1 cellular context compared by ENCODE assay signal in the genomic region with DNA sequence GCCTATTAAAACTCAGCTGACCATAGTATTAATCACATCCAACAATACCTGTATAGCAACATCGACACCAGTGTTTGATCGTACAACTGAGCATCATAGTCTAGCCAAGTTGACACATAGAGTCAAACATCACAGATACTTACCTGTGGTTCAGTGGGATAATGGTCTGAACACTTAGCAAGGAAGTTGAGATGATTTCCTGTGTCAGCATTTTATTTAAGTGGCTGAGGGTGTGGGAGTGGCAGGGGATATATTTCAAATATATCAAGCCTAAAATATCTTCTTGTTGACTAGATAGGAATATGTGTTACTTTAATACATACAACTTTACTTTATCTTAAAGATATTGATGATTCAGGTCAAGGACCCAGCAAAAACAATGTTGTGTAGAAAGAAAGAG.
TF ChIP-seq lines count a peak whose summit lies in the region.

No MANE protein-coding gene starts in this region.

TF ChIP-seq in HepG2, 621 proteins besides CTCF, POLR2A, EP300 and RAD21 (continued from another document):
- TF ChIP-seq, protein P1, sequence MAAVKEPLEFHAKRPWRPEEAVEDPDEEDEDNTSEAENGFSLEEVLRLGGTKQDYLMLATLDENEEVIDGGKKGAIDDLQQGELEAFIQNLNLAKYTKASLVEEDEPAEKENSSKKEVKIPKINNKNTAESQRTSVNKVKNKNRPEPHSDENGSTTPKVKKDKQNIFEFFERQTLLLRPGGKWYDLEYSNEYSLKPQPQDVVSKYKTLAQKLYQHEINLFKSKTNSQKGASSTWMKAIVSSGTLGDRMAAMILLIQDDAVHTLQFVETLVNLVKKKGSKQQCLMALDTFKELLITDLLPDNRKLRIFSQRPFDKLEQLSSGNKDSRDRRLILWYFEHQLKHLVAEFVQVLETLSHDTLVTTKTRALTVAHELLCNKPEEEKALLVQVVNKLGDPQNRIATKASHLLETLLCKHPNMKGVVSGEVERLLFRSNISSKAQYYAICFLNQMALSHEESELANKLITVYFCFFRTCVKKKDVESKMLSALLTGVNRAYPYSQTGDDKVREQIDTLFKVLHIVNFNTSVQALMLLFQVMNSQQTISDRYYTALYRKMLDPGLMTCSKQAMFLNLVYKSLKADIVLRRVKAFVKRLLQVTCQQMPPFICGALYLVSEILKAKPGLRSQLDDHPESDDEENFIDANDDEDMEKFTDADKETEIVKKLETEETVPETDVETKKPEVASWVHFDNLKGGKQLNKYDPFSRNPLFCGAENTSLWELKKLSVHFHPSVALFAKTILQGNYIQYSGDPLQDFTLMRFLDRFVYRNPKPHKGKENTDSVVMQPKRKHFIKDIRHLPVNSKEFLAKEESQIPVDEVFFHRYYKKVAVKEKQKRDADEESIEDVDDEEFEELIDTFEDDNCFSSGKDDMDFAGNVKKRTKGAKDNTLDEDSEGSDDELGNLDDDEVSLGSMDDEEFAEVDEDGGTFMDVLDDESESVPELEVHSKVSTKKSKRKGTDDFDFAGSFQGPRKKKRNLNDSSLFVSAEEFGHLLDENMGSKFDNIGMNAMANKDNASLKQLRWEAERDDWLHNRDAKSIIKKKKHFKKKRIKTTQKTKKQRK (IDR thresholded peaks at IDR 0.05; ENCODE audit: low read length), result no peak
- TF ChIP-seq ZNF747 (CRISPR knock-in tag; IDR thresholded peaks at IDR 0.05; ENCODE audit: borderline replicate concordance) (no peak), ZNF788 (CRISPR knock-in tag; IDR thresholded peaks at IDR 0.05; ENCODE audit: borderline replicate concordance) (no peak), ZNF557 (CRISPR knock-in tag; IDR thresholded peaks at IDR 0.05) (no peak), ZFP36 (IDR thresholded peaks at IDR 0.05; ENCODE audit: borderline replicate concordance, low read depth, low read length, partially characterized antibody) (no peak), HIVEP1 (CRISPR knock-in tag; IDR thresholded peaks at IDR 0.05) (no peak), NFYC (CRISPR knock-in tag; IDR thresholded peaks at IDR 0.05) (no peak)
- TF ChIP-seq, protein P2, sequence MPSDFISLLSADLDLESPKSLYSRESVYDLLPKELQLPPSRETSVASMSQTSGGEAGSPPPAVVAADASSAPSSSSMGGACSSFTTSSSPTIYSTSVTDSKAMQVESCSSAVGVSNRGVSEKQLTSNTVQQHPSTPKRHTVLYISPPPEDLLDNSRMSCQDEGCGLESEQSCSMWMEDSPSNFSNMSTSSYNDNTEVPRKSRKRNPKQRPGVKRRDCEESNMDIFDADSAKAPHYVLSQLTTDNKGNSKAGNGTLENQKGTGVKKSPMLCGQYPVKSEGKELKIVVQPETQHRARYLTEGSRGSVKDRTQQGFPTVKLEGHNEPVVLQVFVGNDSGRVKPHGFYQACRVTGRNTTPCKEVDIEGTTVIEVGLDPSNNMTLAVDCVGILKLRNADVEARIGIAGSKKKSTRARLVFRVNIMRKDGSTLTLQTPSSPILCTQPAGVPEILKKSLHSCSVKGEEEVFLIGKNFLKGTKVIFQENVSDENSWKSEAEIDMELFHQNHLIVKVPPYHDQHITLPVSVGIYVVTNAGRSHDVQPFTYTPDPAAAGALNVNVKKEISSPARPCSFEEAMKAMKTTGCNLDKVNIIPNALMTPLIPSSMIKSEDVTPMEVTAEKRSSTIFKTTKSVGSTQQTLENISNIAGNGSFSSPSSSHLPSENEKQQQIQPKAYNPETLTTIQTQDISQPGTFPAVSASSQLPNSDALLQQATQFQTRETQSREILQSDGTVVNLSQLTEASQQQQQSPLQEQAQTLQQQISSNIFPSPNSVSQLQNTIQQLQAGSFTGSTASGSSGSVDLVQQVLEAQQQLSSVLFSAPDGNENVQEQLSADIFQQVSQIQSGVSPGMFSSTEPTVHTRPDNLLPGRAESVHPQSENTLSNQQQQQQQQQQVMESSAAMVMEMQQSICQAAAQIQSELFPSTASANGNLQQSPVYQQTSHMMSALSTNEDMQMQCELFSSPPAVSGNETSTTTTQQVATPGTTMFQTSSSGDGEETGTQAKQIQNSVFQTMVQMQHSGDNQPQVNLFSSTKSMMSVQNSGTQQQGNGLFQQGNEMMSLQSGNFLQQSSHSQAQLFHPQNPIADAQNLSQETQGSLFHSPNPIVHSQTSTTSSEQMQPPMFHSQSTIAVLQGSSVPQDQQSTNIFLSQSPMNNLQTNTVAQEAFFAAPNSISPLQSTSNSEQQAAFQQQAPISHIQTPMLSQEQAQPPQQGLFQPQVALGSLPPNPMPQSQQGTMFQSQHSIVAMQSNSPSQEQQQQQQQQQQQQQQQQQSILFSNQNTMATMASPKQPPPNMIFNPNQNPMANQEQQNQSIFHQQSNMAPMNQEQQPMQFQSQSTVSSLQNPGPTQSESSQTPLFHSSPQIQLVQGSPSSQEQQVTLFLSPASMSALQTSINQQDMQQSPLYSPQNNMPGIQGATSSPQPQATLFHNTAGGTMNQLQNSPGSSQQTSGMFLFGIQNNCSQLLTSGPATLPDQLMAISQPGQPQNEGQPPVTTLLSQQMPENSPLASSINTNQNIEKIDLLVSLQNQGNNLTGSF (CRISPR knock-in tag; IDR thresholded peaks at IDR 0.05), result no peak
